Comparison of ENCODE assay signal across 36 cellular contexts in genomic region chr10:130894485-130894884, GRCh38.
"Had no signal": no experiment of that assay in that cellular context is flagged by ENCODE, and none has a peak within 500 bp of the region (broad histone marks: within the 10 kb centered on the region; RNA-seq: fewer than 3 reads in every experiment).

No MANE protein-coding gene starts in this region.

- H3K27me3 ChIP-seq: brain microvascular endothelial cell had no signal

- H3K4me3 Mint-ChIP-seq: activated CD4-positive, alpha-beta memory T cell treated with anti-CD3 and anti-CD28 coated beads, Interleukin-2, amount 10 ng/mL, durations not matched to agents 7 days and 5 days; activated CD8-positive, alpha-beta memory T cell treated with anti-CD3 and anti-CD28 coated beads, Interleukin-2, amount 10 ng/mL, durations not matched to agents 7 days and 5 days; activated naive CD8-positive, alpha-beta T cell treated with anti-CD3 and anti-CD28 coated beads for 36 hours; activated T-cell treated with anti-CD3 and anti-CD28 coated beads, Interleukin-2, amount 50 U/mL, for 72 hours; activated T-helper 17 cell treated with anti-CD3 and anti-CD28 coated beads, Interleukin-2, amount 50 U/mL, for 72 hours had no signal

- H3K9me3 Mint-ChIP-seq: activated CD4-positive, alpha-beta memory T cell treated with anti-CD3 and anti-CD28 coated beads, Interleukin-2, amount 10 ng/mL, durations not matched to agents 7 days and 5 days; activated naive CD8-positive, alpha-beta T cell treated with anti-CD3 and anti-CD28 coated beads for 36 hours; activated T-cell treated with anti-CD3 and anti-CD28 coated beads, Interleukin-2, amount 50 U/mL, for 72 hours; activated T-helper 17 cell treated with anti-CD3 and anti-CD28 coated beads, Interleukin-2, amount 50 U/mL, for 72 hours had no signal

- H3K36me3 ChIP-seq: brain microvascular endothelial cell, WERI-Rb-1 had no signal

- H3K27ac Mint-ChIP-seq: activated CD4-positive, alpha-beta memory T cell treated with anti-CD3 and anti-CD28 coated beads, Interleukin-2, amount 10 ng/mL, durations not matched to agents 7 days and 5 days; activated CD8-positive, alpha-beta memory T cell treated with anti-CD3 and anti-CD28 coated beads, Interleukin-2, amount 10 ng/mL, durations not matched to agents 7 days and 5 days; activated naive CD8-positive, alpha-beta T cell treated with anti-CD3 and anti-CD28 coated beads for 36 hours; activated T-cell treated with anti-CD3 and anti-CD28 coated beads, Interleukin-2, amount 50 U/mL, for 72 hours; activated T-helper 17 cell treated with anti-CD3 and anti-CD28 coated beads, Interleukin-2, amount 50 U/mL, for 72 hours had no signal

- H3K27ac ChIP-seq: brain microvascular endothelial cell, WERI-Rb-1 had no signal

- H3K36me3 Mint-ChIP-seq: activated CD8-positive, alpha-beta memory T cell treated with anti-CD3 and anti-CD28 coated beads, Interleukin-2, amount 10 ng/mL, durations not matched to agents 7 days and 5 days; activated naive CD8-positive, alpha-beta T cell treated with anti-CD3 and anti-CD28 coated beads for 36 hours had no signal

- H3K4me1 Mint-ChIP-seq: activated CD4-positive, alpha-beta memory T cell treated with anti-CD3 and anti-CD28 coated beads, Interleukin-2, amount 10 ng/mL, durations not matched to agents 7 days and 5 days; activated CD8-positive, alpha-beta memory T cell treated with anti-CD3 and anti-CD28 coated beads, Interleukin-2, amount 10 ng/mL, durations not matched to agents 7 days and 5 days; activated naive CD8-positive, alpha-beta T cell treated with anti-CD3 and anti-CD28 coated beads for 36 hours; activated T-helper 17 cell treated with anti-CD3 and anti-CD28 coated beads, Interleukin-2, amount 50 U/mL, for 72 hours had no signal

- ATAC-seq: activated CD8-positive, alpha-beta memory T cell treated with anti-CD3 and anti-CD28 coated beads, Interleukin-2, amount 10 ng/mL, durations not matched to agents 7 days and 5 days; activated T-cell treated with anti-CD3 and anti-CD28 coated beads, Interleukin-2, amount 50 U/mL, for 72 hours; activated T-helper 17 cell treated with anti-CD3 and anti-CD28 coated beads, Interleukin-2, amount 50 U/mL, for 72 hours; Panc1; SK-N-SH treated with all-trans-retinoic acid at 6 μM for 48 hours had no signal

- DNase-seq: activated CD4-positive, alpha-beta memory T cell treated with anti-CD3 and anti-CD28 coated beads, Interleukin-2, amount 10 ng/mL, durations not matched to agents 7 days and 5 days; activated CD4-positive, alpha-beta T cell treated with anti-CD3 and anti-CD28 coated beads for 1 hour; activated CD4-positive, alpha-beta T cell treated with anti-CD3 and anti-CD28 coated beads for 48 hours; activated CD4-positive, CD25-positive, alpha-beta regulatory T cell; activated CD8-positive, alpha-beta memory T cell treated with anti-CD3 and anti-CD28 coated beads for 24 hours; activated CD8-positive, alpha-beta memory T cell treated with anti-CD3 and anti-CD28 coated beads, Interleukin-2, amount 10 ng/mL, durations not matched to agents 7 days and 5 days; activated effector memory CD4-positive, alpha-beta T cell treated with anti-CD3 and anti-CD28 coated beads, Interleukin-2, amount 50 U/mL, for 16 hours; activated naive CD4-positive, alpha-beta T cell; activated naive CD4-positive, alpha-beta T cell treated with anti-CD3 and anti-CD28 coated beads, Interleukin-2, amount 50 U/mL, for 16 hours; activated naive CD8-positive, alpha-beta T cell treated with anti-CD3 and anti-CD28 coated beads for 36 hours; activated T-cell treated with anti-CD3 and anti-CD28 coated beads, Interleukin-2, amount 50 U/mL, for 1 hour; activated T-cell treated with anti-CD3 and anti-CD28 coated beads, Interleukin-2, amount 50 U/mL, for 72 hours; amniotic stem cell; aorta; brain microvascular endothelial cell; central memory CD4-positive, alpha-beta T cell; Kasumi-1; NCI-H1092 treated with DMSO at 0.1 percent for 48 hours; NCI-H1417; NCI-H146; NCI-H187; NCI-H2029 treated with DMSO at 0.1 percent for 48 hours; NCI-H2171 treated with DMSO at 0.1 percent for 48 hours; NCI-H2227 treated with DMSO at 0.1 percent for 48 hours; NCI-H446; NCI-H510A treated with DMSO at 0.1 percent for 48 hours; NCI-H69; NCI-H82; SIG-M5; SW 1271; T-helper 1 cell; T-helper 9 cell; WERI-Rb-1 had no signal

- H3K27me3 Mint-ChIP-seq: activated CD4-positive, alpha-beta memory T cell treated with anti-CD3 and anti-CD28 coated beads, Interleukin-2, amount 10 ng/mL, durations not matched to agents 7 days and 5 days; activated CD8-positive, alpha-beta memory T cell treated with anti-CD3 and anti-CD28 coated beads, Interleukin-2, amount 10 ng/mL, durations not matched to agents 7 days and 5 days had no signal
